Comparison of ENCODE assay signal across 1 cellular context in the genomic region with DNA sequence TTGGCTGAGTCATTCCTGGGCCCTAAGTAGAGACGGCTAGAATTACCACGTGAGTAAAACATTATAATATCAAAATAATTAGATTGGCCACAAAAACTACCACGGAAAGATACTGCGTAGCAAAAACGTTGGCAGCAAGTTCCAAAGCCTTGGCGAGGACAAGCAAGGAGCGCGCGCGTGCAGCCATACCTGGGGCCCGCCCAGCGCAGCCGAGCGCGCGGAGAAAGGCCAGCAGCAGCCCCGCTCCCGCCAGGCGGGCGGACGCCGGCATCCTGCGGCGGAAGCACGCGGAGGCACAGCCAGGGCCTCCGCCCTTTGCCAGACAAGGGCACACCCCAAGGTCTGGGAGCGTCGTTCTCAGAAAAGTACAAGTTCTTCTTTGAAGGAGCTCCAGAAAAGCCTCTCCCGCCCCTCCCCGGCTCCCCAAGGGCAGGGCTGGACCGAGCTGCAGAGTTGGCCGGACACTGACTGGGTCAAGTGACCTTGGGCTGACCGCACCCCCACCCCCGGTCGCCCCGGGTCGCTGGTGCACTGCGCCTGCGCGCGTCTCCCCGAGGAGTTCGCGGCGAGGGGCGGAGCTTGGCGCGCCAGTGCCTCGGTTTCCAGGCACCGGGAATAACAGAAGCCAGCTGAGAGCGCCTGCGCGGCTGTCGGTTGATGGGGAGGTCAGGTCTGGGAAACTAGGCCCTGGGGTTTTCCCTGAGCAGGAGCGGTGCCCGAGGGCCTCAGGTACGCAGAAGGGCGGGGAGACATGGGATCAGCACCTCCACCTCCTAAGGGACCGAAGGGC.
TF ChIP-seq lines count a peak whose summit lies in the region.

A gene with protein sequence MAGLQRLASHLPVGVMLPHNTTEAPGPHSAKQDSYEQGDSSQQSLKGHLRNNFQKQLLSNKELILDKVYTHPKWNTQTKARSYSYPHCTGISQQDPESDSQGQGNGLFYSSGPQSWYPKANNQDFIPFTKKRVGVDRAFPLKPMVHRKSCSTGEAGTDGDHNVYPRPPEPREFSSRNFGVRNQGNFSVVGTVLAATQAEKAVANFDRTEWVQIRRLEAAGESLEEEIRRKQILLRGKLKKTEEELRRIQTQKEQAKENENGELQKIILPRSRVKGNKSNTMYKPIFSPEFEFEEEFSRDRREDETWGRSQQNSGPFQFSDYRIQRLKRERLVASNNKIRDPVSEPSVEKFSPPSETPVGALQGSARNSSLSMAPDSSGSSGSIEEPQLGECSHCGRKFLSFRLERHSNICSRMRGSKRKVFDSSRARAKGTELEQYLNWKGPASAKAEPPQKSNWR (plus strand): TSS at position 621 of the 790 bp plus-strand sequence. CDS start 933 bp downstream, outside the sequence.

TF ChIP-seq in HepG2, 621 proteins besides CTCF, POLR2A, EP300 and RAD21 (continued from another document and continues in another):
- peak; percentile 87; the same call in 1 of the 2 replicates for TF ChIP-seq E2F2 (CRISPR knock-in tag; IDR thresholded peaks at IDR 0.05; ENCODE audit: borderline replicate concordance)
- TF ChIP-seq SIN3A (IDR thresholded peaks at IDR 0.05; ENCODE audit: borderline replicate concordance, low read depth, low read length), result peak; percentile 76; the same call in 1 of the 2 replicates
- no peak for TF ChIP-seq SOX6 (IDR thresholded peaks at IDR 0.05)
- TF ChIP-seq SOX6 (CRISPR knock-in tag; IDR thresholded peaks at IDR 0.05), result peak; percentile 56
- no peak for TF ChIP-seq MLLT10 (CRISPR knock-in tag; IDR thresholded peaks at IDR 0.05)
- TF ChIP-seq TRIM24 (CRISPR knock-in tag; IDR thresholded peaks at IDR 0.05), result no peak
- peak; percentile 72 for TF ChIP-seq AGO1 (IDR thresholded peaks at IDR 0.05; ENCODE audit: low read depth, low read length, poor library complexity, severe bottlenecking)
- peak; percentile 78 for TF ChIP-seq SAP130 (CRISPR knock-in tag; IDR thresholded peaks at IDR 0.05; ENCODE audit: low read depth)
- 0 out of 2 replicates have a peak, but pooled peaks have one; percentile 42 for TF ChIP-seq CERS6 (CRISPR knock-in tag; IDR thresholded peaks at IDR 0.05)
- TF ChIP-seq CCAR2 (optimal IDR thresholded peaks at IDR 0.05; ENCODE audit: low read depth, low read length), result no peak
- peak; percentile 74; the same call in 1 of the 2 replicates for TF ChIP-seq ZNF768 (CRISPR knock-in tag; IDR thresholded peaks at IDR 0.05)
- TF ChIP-seq SKI (IDR thresholded peaks at IDR 0.05; ENCODE audit: partially characterized antibody), result peak; percentile 64
- TF ChIP-seq MXD1 (CRISPR knock-in tag; IDR thresholded peaks at IDR 0.05), result peak; percentile 65; the same call in 1 of the 2 replicates
- TF ChIP-seq PHF8 (CRISPR knock-in tag; IDR thresholded peaks at IDR 0.05), result peak; percentile 80
- no peak for TF ChIP-seq ZKSCAN8 (CRISPR knock-in tag; IDR thresholded peaks at IDR 0.05; ENCODE audit: borderline replicate concordance)
- no peak for TF ChIP-seq THYN1 (CRISPR knock-in tag; IDR thresholded peaks at IDR 0.05; ENCODE audit: borderline replicate concordance, low read depth)
- TF ChIP-seq HNF4G (IDR thresholded peaks at IDR 0.05; ENCODE audit: borderline replicate concordance, low read depth, low read length), result no peak; the same call in 1 of the 2 replicates
- no peak for TF ChIP-seq HNF4G (CRISPR knock-in tag; IDR thresholded peaks at IDR 0.05; ENCODE audit: borderline replicate concordance, low read depth)
- TF ChIP-seq EED (CRISPR knock-in tag; IDR thresholded peaks at IDR 0.05), result peak; percentile 73; the same call in 1 of the 2 replicates
- TF ChIP-seq ATF1 (CRISPR knock-in tag; IDR thresholded peaks at IDR 0.05), result no peak
- TF ChIP-seq ZNF224 (CRISPR knock-in tag; IDR thresholded peaks at IDR 0.05), result peak; percentile 54; the same call in 1 of the 2 replicates
- peak; percentile 82 for TF ChIP-seq ZNF142 (CRISPR knock-in tag; IDR thresholded peaks at IDR 0.05)
- peak; percentile 37; the same call in 1 of the 2 replicates for TF ChIP-seq ZNF451 (CRISPR knock-in tag; IDR thresholded peaks at IDR 0.05)
- 0 out of 2 replicates have a peak, but pooled peaks have one; percentile 47 for TF ChIP-seq GFI1 (CRISPR knock-in tag; IDR thresholded peaks at IDR 0.05; ENCODE audit: borderline replicate concordance)
- peak; percentile 50; the same call in 1 of the 2 replicates for TF ChIP-seq ARNTL (CRISPR knock-in tag; IDR thresholded peaks at IDR 0.05)
- TF ChIP-seq ZHX1 (CRISPR knock-in tag; IDR thresholded peaks at IDR 0.05; ENCODE audit: low read depth), result no peak
- TF ChIP-seq, protein P1, sequence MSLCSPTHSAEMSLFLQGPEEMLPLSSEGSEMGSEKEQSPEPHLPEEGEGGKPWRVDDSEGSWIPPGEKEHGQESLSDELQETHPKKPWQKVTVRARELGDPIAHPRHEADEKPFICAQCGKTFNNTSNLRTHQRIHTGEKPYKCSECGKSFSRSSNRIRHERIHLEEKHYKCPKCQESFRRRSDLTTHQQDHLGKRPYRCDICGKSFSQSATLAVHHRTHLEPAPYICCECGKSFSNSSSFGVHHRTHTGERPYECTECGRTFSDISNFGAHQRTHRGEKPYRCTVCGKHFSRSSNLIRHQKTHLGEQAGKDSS (CRISPR knock-in tag; IDR thresholded peaks at IDR 0.05; ENCODE audit: borderline replicate concordance, low read depth), result peak; percentile 61; the same call in 1 of the 2 replicates
- peak; percentile 13 for TF ChIP-seq TBL1XR1 (IDR thresholded peaks at IDR 0.05; ENCODE audit: borderline replicate concordance, low read length, partially characterized antibody)
- no peak for TF ChIP-seq MAFF (IDR thresholded peaks at IDR 0.05; ENCODE audit: low read depth, low read length)
- 0 out of 2 replicates have a peak, but pooled peaks have one; percentile 19 for TF ChIP-seq THAP8 (CRISPR knock-in tag; IDR thresholded peaks at IDR 0.05; ENCODE audit: borderline replicate concordance)
- TF ChIP-seq ZNF251 (CRISPR knock-in tag; IDR thresholded peaks at IDR 0.05), result no peak
- peak; percentile 79 for TF ChIP-seq ZBTB14 (CRISPR knock-in tag; IDR thresholded peaks at IDR 0.05)
- no peak for TF ChIP-seq TEF (CRISPR knock-in tag; IDR thresholded peaks at IDR 0.05)
- peak; percentile 30; the same call in 1 of the 2 replicates for TF ChIP-seq FOXK1 (CRISPR knock-in tag; IDR thresholded peaks at IDR 0.05; ENCODE audit: borderline replicate concordance, low read depth)
- TF ChIP-seq ZNF180 (CRISPR knock-in tag; IDR thresholded peaks at IDR 0.05; ENCODE audit: borderline replicate concordance, low read depth), result no peak
- no peak for TF ChIP-seq HMG20A (CRISPR knock-in tag; IDR thresholded peaks at IDR 0.05; ENCODE audit: borderline replicate concordance)
- peak; percentile 82; the same call in 1 of the 2 replicates for TF ChIP-seq MTF2 (CRISPR knock-in tag; IDR thresholded peaks at IDR 0.05; ENCODE audit: borderline replicate concordance)
- no peak for TF ChIP-seq U2AF1 (optimal IDR thresholded peaks at IDR 0.05; ENCODE audit: low read depth, low read length)
- TF ChIP-seq ZNF850 (CRISPR knock-in tag; conservative IDR thresholded peaks at IDR 0.05), result no peak
- TF ChIP-seq ZNF432 (CRISPR knock-in tag; IDR thresholded peaks at IDR 0.05; ENCODE audit: borderline replicate concordance), result no peak
- TF ChIP-seq SATB2 (CRISPR knock-in tag; IDR thresholded peaks at IDR 0.05), result peak; percentile 80; the same call in 1 of the 2 replicates
